In the genomic region with DNA sequence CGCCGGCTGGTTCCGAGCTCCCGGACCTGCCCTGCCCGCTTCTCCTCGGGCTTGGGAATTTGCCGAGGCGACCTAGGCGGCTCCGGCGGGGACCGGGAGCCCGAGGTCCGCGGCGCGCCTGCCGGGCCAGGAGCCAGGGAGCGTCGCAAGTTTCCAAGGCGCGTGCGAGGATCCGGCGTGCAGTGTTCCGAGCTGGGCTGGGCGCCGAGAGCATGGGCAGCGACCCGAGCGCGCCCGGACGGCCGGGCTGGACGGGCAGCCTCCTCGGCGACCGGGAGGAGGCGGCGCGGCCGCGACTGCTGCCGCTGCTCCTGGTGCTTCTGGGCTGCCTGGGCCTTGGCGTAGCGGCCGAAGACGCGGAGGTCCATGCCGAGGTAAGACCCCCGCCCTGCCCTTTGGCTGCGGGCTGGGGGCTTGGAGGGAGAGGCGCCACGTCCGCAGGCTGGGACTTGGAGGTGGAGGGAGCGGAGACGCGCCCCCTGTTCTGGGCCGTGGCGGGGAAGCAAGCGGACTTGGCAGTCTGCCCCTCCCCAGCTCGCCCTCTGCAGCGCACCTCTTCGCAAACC, we compare ENCODE assay signal across 1 cellular context.
TF ChIP-seq lines count a peak whose summit lies in the region.

No MANE protein-coding gene starts in this region.

TF ChIP-seq in IMR-90, 13 proteins besides CTCF, POLR2A, EP300 and RAD21:
- TF ChIP-seq CEBPB (IDR thresholded peaks at IDR 0.05; ENCODE audit: low read depth, low read length), result no peak
- TF ChIP-seq RCOR1 (IDR thresholded peaks at IDR 0.05; ENCODE audit: insufficient replicate concordance, low read length), result no peak
- no peak for TF ChIP-seq BHLHE40 (IDR thresholded peaks at IDR 0.05; ENCODE audit: low read depth, low read length)
- no peak for TF ChIP-seq SMC3 (IDR thresholded peaks at IDR 0.05; ENCODE audit: low read depth, low read length)
- TF ChIP-seq, protein P1, sequence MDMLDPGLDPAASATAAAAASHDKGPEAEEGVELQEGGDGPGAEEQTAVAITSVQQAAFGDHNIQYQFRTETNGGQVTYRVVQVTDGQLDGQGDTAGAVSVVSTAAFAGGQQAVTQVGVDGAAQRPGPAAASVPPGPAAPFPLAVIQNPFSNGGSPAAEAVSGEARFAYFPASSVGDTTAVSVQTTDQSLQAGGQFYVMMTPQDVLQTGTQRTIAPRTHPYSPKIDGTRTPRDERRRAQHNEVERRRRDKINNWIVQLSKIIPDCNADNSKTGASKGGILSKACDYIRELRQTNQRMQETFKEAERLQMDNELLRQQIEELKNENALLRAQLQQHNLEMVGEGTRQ (IDR thresholded peaks at IDR 0.05; ENCODE audit: low read depth, low read length), result no peak
- TF ChIP-seq, protein P2, sequence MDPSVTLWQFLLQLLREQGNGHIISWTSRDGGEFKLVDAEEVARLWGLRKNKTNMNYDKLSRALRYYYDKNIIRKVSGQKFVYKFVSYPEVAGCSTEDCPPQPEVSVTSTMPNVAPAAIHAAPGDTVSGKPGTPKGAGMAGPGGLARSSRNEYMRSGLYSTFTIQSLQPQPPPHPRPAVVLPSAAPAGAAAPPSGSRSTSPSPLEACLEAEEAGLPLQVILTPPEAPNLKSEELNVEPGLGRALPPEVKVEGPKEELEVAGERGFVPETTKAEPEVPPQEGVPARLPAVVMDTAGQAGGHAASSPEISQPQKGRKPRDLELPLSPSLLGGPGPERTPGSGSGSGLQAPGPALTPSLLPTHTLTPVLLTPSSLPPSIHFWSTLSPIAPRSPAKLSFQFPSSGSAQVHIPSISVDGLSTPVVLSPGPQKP (IDR thresholded peaks at IDR 0.05; ENCODE audit: borderline replicate concordance, low read depth, low read length), result no peak
- TF ChIP-seq FOS (IDR thresholded peaks at IDR 0.05; ENCODE audit: low read depth, low read length), result no peak
- TF ChIP-seq CHD1 (IDR thresholded peaks at IDR 0.05; ENCODE audit: low read depth, low read length), result no peak
- no peak for TF ChIP-seq MAFK (IDR thresholded peaks at IDR 0.05; ENCODE audit: low read depth, low read length)
- TF ChIP-seq MXI1 (IDR thresholded peaks at IDR 0.05; ENCODE audit: borderline replicate concordance, low read depth, low read length), result no peak
- TF ChIP-seq MAZ (IDR thresholded peaks at IDR 0.05; ENCODE audit: borderline replicate concordance, low read depth, low read length), result no peak
- no peak for TF ChIP-seq RFX5 (IDR thresholded peaks at IDR 0.05; ENCODE audit: low read depth, low read length)
- no peak for TF ChIP-seq NFE2L2 (IDR thresholded peaks at IDR 0.05; ENCODE audit: low read depth, low read length)
